In genomic region chr11:119236490-119236889, GRCh38 we compare ENCODE assay signal across 21 cellular contexts. TPM values are rescaled to one million over a fixed set of nuclear protein-coding genes. Genes with fewer than 3 reads are reported as not detected.
DNase-seq lines count a peak whose midpoint lies in the region; ATAC-seq, FAIRE-seq and TF ChIP-seq lines count a peak whose summit lies in the region.
"Had no signal": no experiment of that assay in that cellular context is flagged by ENCODE, and none has a peak within 500 bp of the region (broad histone marks: within the 10 kb centered on the region; RNA-seq: fewer than 3 reads in every experiment).

No MANE protein-coding gene starts in this region.

- no peak overlapping the region for H2AFZ ChIP-seq in GM12878 (ENCODE audit: control insufficient read depth, low read depth, low read length)

- no peak overlapping the region for H3K9ac ChIP-seq in GM12878 (ENCODE audit: control insufficient read depth, insufficient read depth, low read length)

- RAD21 ChIA-PET in GM12878 (lab: Charles Lee; ENCODE audit: unreplicated experiment): interaction anchor here (0.9 kb wide), 1 partner anchor 23 kb away, joined by 5 read pairs; no protein-coding TSS in a partner anchor

- peaks cover 41% of the 10 kb centered on the region for H3K79me2 ChIP-seq in GM12878 (ENCODE audit: control insufficient read depth, insufficient read depth, low read length)

- BruUV-seq in GM12878 (replicated peaks; lab: Mats Ljungman, UMichigan): no TSS peak

- no peak for TF ChIP-seq EP300 in GM12878 (IDR thresholded peaks at IDR 0.05; ENCODE audit: borderline replicate concordance in 1 of 2, control insufficient read depth in 1 of 2, low read depth in 2 of 2, low read length in 2 of 2)

- peak overlapping the region; percentile 88 for H3K27ac Mint-ChIP-seq in activated CD4-positive, alpha-beta T cell treated with anti-CD3 and anti-CD28 coated beads for 36 hours
- peak overlapping the region; percentile 72 for H3K27ac Mint-ChIP-seq in osteocyte (ENCODE audit: unreplicated experiment)

- CTCF ChIA-PET in activated CD4-positive, alpha-beta T cell treated with anti-CD3 and anti-CD28 coated beads for 36 hours (lab: Charles Lee): interaction anchor here (0.7 to 0.9 kb wide), 2 partner anchors 21 to 48 kb away, joined by 3 read pairs; no protein-coding TSS in a partner anchor
- CTCF ChIA-PET in GM12878 (lab: Yijun Ruan, JAX): interaction anchor here (0.6 kb wide), 1 partner anchor 67 kb away, joined by 3 read pairs; no protein-coding TSS in a partner anchor

- no peaks in the 10 kb centered on the region for H3K9me3 ChIP-seq in GM12878 (replicated peaks; ENCODE audit: control insufficient read depth, insufficient read depth, low read length)
- H3K9me3 ChIP-seq: ovary, suprapubic skin had no signal

- no peaks in the 10 kb centered on the region for H4K20me1 ChIP-seq in GM12878 (ENCODE audit: control insufficient read depth, insufficient read depth)

- no peak overlapping the region for H3K27ac ChIP-seq in GM12878 (ENCODE audit: control insufficient read depth, insufficient read depth)
- H3K27ac ChIP-seq: HL-60, ovary, suprapubic skin had no signal

- peaks cover 41% of the 10 kb centered on the region for H3K36me3 Mint-ChIP-seq in activated CD4-positive, alpha-beta T cell treated with anti-CD3 and anti-CD28 coated beads for 36 hours (ENCODE audit: low read depth)
- H3K36me3 Mint-ChIP-seq in osteocyte (ENCODE audit: unreplicated experiment): peaks cover 34% of the 10 kb centered on the region

- peak; percentile 59 for ATAC-seq in activated CD4-positive, alpha-beta T cell treated with anti-CD3 and anti-CD28 coated beads for 36 hours
- no peak; the same call in 2 of the 3 replicates for ATAC-seq in GM12878
- ATAC-seq in GM21447 (IDR thresholded peaks at IDR 0.05; ENCODE audit: unreplicated experiment): no peak

- no peaks in the 10 kb centered on the region for H3K27me3 Mint-ChIP-seq in activated CD4-positive, alpha-beta T cell treated with anti-CD3 and anti-CD28 coated beads for 36 hours
- H3K27me3 Mint-ChIP-seq in osteocyte (ENCODE audit: unreplicated experiment): no peaks in the 10 kb centered on the region
- H3K27me3 Mint-ChIP-seq: CD8-positive, alpha-beta memory T cell had no signal

- H3K4me2 ChIP-seq in GM12878 (ENCODE audit: control insufficient read depth, insufficient read depth): no peak overlapping the region

- peaks cover 3 to 11% of the 10 kb centered on the region in 2 experiments; a peak in 3 of 4 replicates for H3K36me3 ChIP-seq in GM12878 (ENCODE audit: control insufficient read depth in 2 of 2, insufficient read depth in 2 of 2, low read length in 1 of 2)
- H3K36me3 ChIP-seq: ovary had no signal

- TF ChIP-seq CTCF in GM12878 (IDR thresholded peaks at IDR 0.05 in 2 of 3, conservative IDR thresholded peaks at IDR 0.05 in 1 of 3; ENCODE audit: control insufficient read depth in 2 of 3, extremely low read depth in 1 of 3, insufficient read depth in 1 of 3, low read depth in 3 of 3, low read length in 3 of 3) (no peak), osteocyte (IDR thresholded peaks at IDR 0.05) (no peak)

- no peak for TF ChIP-seq RAD21 in GM12878 (IDR thresholded peaks at IDR 0.05; ENCODE audit: insufficient read depth, low read depth, low read length)

- no peak overlapping the region for H3K4me3 Mint-ChIP-seq in activated CD4-positive, alpha-beta T cell treated with anti-CD3 and anti-CD28 coated beads for 36 hours
- H3K4me3 Mint-ChIP-seq in osteocyte (ENCODE audit: unreplicated experiment): no peak overlapping the region
- H3K4me3 Mint-ChIP-seq: CD8-positive, alpha-beta memory T cell had no signal

- SMC1A ChIA-PET in GM12878 (lab: Charles Lee; ENCODE audit: uncharacterized antibody, unreplicated experiment): interaction anchor here (0.6 to 0.8 kb wide), 2 partner anchors 23 to 43 kb away, joined by 3 to 4 read pairs; no protein-coding TSS in a partner anchor

- peaks cover 53% of the 10 kb centered on the region for H3K4me1 Mint-ChIP-seq in activated CD4-positive, alpha-beta T cell treated with anti-CD3 and anti-CD28 coated beads for 36 hours
- peaks cover 19% of the 10 kb centered on the region for H3K4me1 Mint-ChIP-seq in osteocyte (ENCODE audit: unreplicated experiment)

- H3K4me1 ChIP-seq in GM12878 (ENCODE audit: control insufficient read depth, insufficient read depth, low read length): peaks cover 32% of the 10 kb centered on the region
- H3K4me1 ChIP-seq: suprapubic skin had no signal

- no peak overlapping the region for H3K4me3 ChIP-seq in GM12878
- H3K4me3 ChIP-seq: ovary, suprapubic skin had no signal

- no peak for DNase-seq in activated CD4-positive, alpha-beta T cell treated with anti-CD3 and anti-CD28 coated beads for 36 hours
- DNase-seq in activated CD4-positive, alpha-beta T cell treated with anti-CD3 and anti-CD28 coated beads, Interleukin-2, amount 50 U/mL, for 1 hour: no peak
- DNase-seq in NCI-H226 (peak; percentile 31), GM12878 (ENCODE audit: low read depth, low spot score) (no peak), osteocyte (ENCODE audit: extremely low spot score, unreplicated experiment) (no peak), NCI-H510A (lab: John Stamatoyannopoulos, UW) (no peak), NCI-H345 treated with DMSO at 0.1 percent for 48 hours (lab: John Stamatoyannopoulos, UW; ENCODE audit: unreplicated experiment) (no peak)
- DNase-seq: anterior cingulate cortex; CD8-positive, alpha-beta memory T cell; effector CD8-positive, alpha-beta T cell; midbrain; NK-92 treated with Interleukin-12 subunit alpha and Interleukin-12 subunit beta, amount 100 ng/mL, for 24 hours; ovary had no signal

- H3K27me3 ChIP-seq in GM12878 (replicated peaks in 1 of 2; ENCODE audit: control insufficient read depth in 2 of 2, insufficient read depth in 2 of 2, low read length in 1 of 2): no peaks in the 10 kb centered on the region
- H3K27me3 ChIP-seq: ovary, suprapubic skin had no signal

- intact Hi-C loops in activated CD4-positive, alpha-beta T cell treated with anti-CD3 and anti-CD28 coated beads for 36 hours (cut with DNase I, micrococcal nuclease): loop anchor here (1.0 to 2.0 kb wide), 3 partner anchors 18 to 27 kb away; no protein-coding TSS in a partner anchor
- intact Hi-C loops in GM12878 (cut with micrococcal nuclease; ENCODE audit: unreplicated experiment): no loop called here

- no peak for FAIRE-seq in GM12878 (lab: Jason Lieb, UNC)
- FAIRE-seq: A204.1, H54, TTC549 had no signal

- TF ChIP-seq POLR2A in GM12878 (IDR thresholded peaks at IDR 0.05; ENCODE audit: low read depth, low read length): no peak

- in situ Hi-C loops in GM12878 (cut with MboI): no loop called here

- POLR2A ChIA-PET in activated CD4-positive, alpha-beta T cell treated with anti-CD3 and anti-CD28 coated beads for 36 hours (lab: Charles Lee): interaction anchor here (0.6 kb wide), 1 partner anchor 8 kb away, joined by 3 read pairs; no protein-coding TSS in a partner anchor
- POLR2A ChIA-PET in GM12878 (lab: Charles Lee): interaction anchor here (1.0 kb wide), 1 partner anchor 85 kb away, joined by 3 read pairs; no protein-coding TSS in a partner anchor

- no peaks in the 10 kb centered on the region for H3K9me3 Mint-ChIP-seq in activated CD4-positive, alpha-beta T cell treated with anti-CD3 and anti-CD28 coated beads for 36 hours (ENCODE audit: low read depth)
- H3K9me3 Mint-ChIP-seq in osteocyte (ENCODE audit: unreplicated experiment): peaks cover 3% of the 10 kb centered on the region
- H3K9me3 Mint-ChIP-seq: CD8-positive, alpha-beta memory T cell had no signal

TF ChIP-seq in GM12878, 131 proteins besides CTCF, POLR2A, EP300 and RAD21:
- peak; percentile 65 for TF ChIP-seq JUNB (IDR thresholded peaks at IDR 0.05)
- TF ChIP-seq STAT1 (conservative IDR thresholded peaks at IDR 0.05): no peak

RNA-seq across cellular contexts. Expression of gene CBL, which starts 30.4 kb away (rescaled TPM):
- total RNA-seq in activated CD4-positive, alpha-beta T cell treated with anti-CD3 and anti-CD28 coated beads for 36 hours: 10 to 100 TPM; 29.3 to 33.2 TPM
- total RNA-seq in GM12878 (2013; cell fraction: nucleolus; rRNA removed): 28.7 and 29.6 TPM in 2 replicates
- total RNA-seq in GM12878 (2014; rRNA removed): 9.3 and 9.6 TPM in 2 replicates
- total RNA-seq in GM12878 (2014; rRNA removed; fragmentation: Illumina TruSeq; extraction: Trizol): 9.4 and 10.0 TPM in 2 replicates
- 25.4 and 27.1 TPM in 2 replicates for total RNA-seq in GM12878 (2021)
- 7.9 TPM for polyA plus RNA-seq in GM12878 (2011; ENCODE audit: low read depth)
- polyA plus RNA-seq in GM12878 (2011; rRNA removed): 14.5 and 18.4 TPM in 2 replicates
- 11.4 and 16.9 TPM in 2 replicates for polyA plus RNA-seq in GM12878 (2011; cell fraction: cytosol; rRNA removed)
- polyA plus RNA-seq in GM12878 (2011; cell fraction: nucleus; rRNA removed): 21.6 and 24.8 TPM in 2 replicates
- polyA plus RNA-seq in GM12878 (2012): 9.4 and 12.4 TPM in 2 replicates
- 21.5 and 25.9 TPM in 2 replicates for polyA plus RNA-seq in GM12878 (2014; fragmentation: Illumina TruSeq; extraction: Trizol)
- polyA plus RNA-seq in GM12878 (2014; fragmentation: Nextera tagmentation; extraction: Ambion mirVana): 1 to 10 TPM; 3.9 to 7.6 TPM
- 11.6 and 12.1 TPM in 2 replicates for polyA plus RNA-seq in GM12878 (2014; rRNA removed)
- 1 to 10 TPM; 8.2 to 8.8 TPM for polyA plus RNA-seq in GM12878 (2016; fragmentation: Nextera tagmentation; extraction: Ambion mirVana)
- polyA minus RNA-seq in GM12878 (2011; rRNA and poly(A)+ RNA removed): 20.2 and 23.0 TPM in 2 replicates
- 11.9 and 13.2 TPM in 2 replicates for polyA minus RNA-seq in GM12878 (2011; cell fraction: cytosol; rRNA and poly(A)+ RNA removed)
- polyA minus RNA-seq in GM12878 (2011; cell fraction: nucleus; rRNA and poly(A)+ RNA removed): 8.0 and 13.5 TPM in 2 replicates
- total RNA-seq in osteocyte: 20.8 and 21.7 TPM in 2 replicates

RNA-seq across cellular contexts. Expression of gene NHERF4, which starts 51.2 kb away (rescaled TPM):
- under 1 TPM in 1 of 2 experiments, not detected in 1; 0.21 TPM for total RNA-seq in activated CD4-positive, alpha-beta T cell treated with anti-CD3 and anti-CD28 coated beads for 36 hours
- not detected in 2 replicates for total RNA-seq in GM12878 (2013; cell fraction: nucleolus; rRNA removed)
- total RNA-seq in GM12878 (2014; rRNA removed) (not detected in 2 replicates), GM12878 (2014; rRNA removed; fragmentation: Illumina TruSeq; extraction: Trizol) (not detected in 2 replicates), GM12878 (2021) (0.15 TPM in 1 of 2 replicates, not detected in the other), osteocyte (not detected in 2 replicates)
- not detected for polyA plus RNA-seq in GM12878 (2011; ENCODE audit: low read depth)
- polyA plus RNA-seq in GM12878 (2011; rRNA removed) (not detected in 2 replicates), GM12878 (2014; fragmentation: Illumina TruSeq; extraction: Trizol) (not detected in 2 replicates), GM12878 (2014; fragmentation: Nextera tagmentation; extraction: Ambion mirVana) (not detected), GM12878 (2014; rRNA removed) (not detected in 2 replicates), GM12878 (2016; fragmentation: Nextera tagmentation; extraction: Ambion mirVana) (not detected)
- not detected in 2 replicates for polyA plus RNA-seq in GM12878 (2011; cell fraction: cytosol; rRNA removed)
- not detected in 2 replicates for polyA plus RNA-seq in GM12878 (2011; cell fraction: nucleus; rRNA removed)
- polyA plus RNA-seq in GM12878 (2012): 0.09 TPM in 1 of 2 replicates, not detected in the other
- polyA minus RNA-seq in GM12878 (2011; rRNA and poly(A)+ RNA removed): not detected in 2 replicates
- polyA minus RNA-seq in GM12878 (2011; cell fraction: cytosol; rRNA and poly(A)+ RNA removed): not detected in 2 replicates
- not detected in 2 replicates for polyA minus RNA-seq in GM12878 (2011; cell fraction: nucleus; rRNA and poly(A)+ RNA removed)
- total RNA-seq: glomerular endothelial cell had no signal
- polyA plus RNA-seq: CD8-positive, alpha-beta memory T cell; keratinocyte had no signal
